ENCODE assay signal across 17 cellular contexts in genomic region chrX:30414144-30414543, GRCh38.
DNase-seq lines count a peak whose midpoint lies in the region; ATAC-seq and TF ChIP-seq lines count a peak whose summit lies in the region.
"Had no signal": no experiment of that assay in that cellular context is flagged by ENCODE, and none has a peak within 500 bp of the region (broad histone marks: within the 10 kb centered on the region; RNA-seq: fewer than 3 reads in every experiment).

No MANE protein-coding gene starts in this region.

- no peaks in the 10 kb centered on the region for H3K4me1 Mint-ChIP-seq in CD8-positive, alpha-beta T cell (ENCODE audit: low read depth)
- H3K4me1 Mint-ChIP-seq in naive thymus-derived CD4-positive, alpha-beta T cell = no peaks in the 10 kb centered on the region
- H3K4me1 Mint-ChIP-seq: activated CD4-positive, alpha-beta T cell treated with anti-CD3 and anti-CD28 coated beads, Interleukin-2, amount 10 ng/mL, durations not matched to agents 7 days and 5 days; activated T-helper 17 cell treated with anti-CD3 and anti-CD28 coated beads, Interleukin-2, amount 50 U/mL, for 72 hours; T-helper 17 cell had no signal

- intact Hi-C loops in CD8-positive, alpha-beta T cell (cut with DNase I, micrococcal nuclease) = no loop called here
- intact Hi-C loops in naive thymus-derived CD4-positive, alpha-beta T cell (cut with micrococcal nuclease) = no loop called here

- H3K36me3 ChIP-seq in CD8-positive, alpha-beta T cell (ENCODE audit: insufficient read depth, low read length) = no peaks in the 10 kb centered on the region
- H3K36me3 ChIP-seq in naive thymus-derived CD4-positive, alpha-beta T cell (ENCODE audit: control insufficient read depth in 2 of 3, insufficient read depth in 3 of 3, low read length in 3 of 3) = no peaks in the 10 kb centered on the region
- H3K36me3 ChIP-seq: BLaER1, Peyer's patch, right atrium auricular region had no signal

- H3K4me3 Mint-ChIP-seq in CD8-positive, alpha-beta T cell = no peak overlapping the region
- no peak overlapping the region for H3K4me3 Mint-ChIP-seq in naive thymus-derived CD4-positive, alpha-beta T cell
- H3K4me3 Mint-ChIP-seq: activated CD4-positive, alpha-beta T cell treated with anti-CD3 and anti-CD28 coated beads, Interleukin-2, amount 10 ng/mL, durations not matched to agents 7 days and 5 days; activated T-helper 17 cell treated with anti-CD3 and anti-CD28 coated beads, Interleukin-2, amount 50 U/mL, for 72 hours; T-helper 17 cell had no signal

- H3K27me3 ChIP-seq in CD8-positive, alpha-beta T cell (ENCODE audit: insufficient read depth, low read length) = no peaks in the 10 kb centered on the region
- no peaks in the 10 kb centered on the region for H3K27me3 ChIP-seq in naive thymus-derived CD4-positive, alpha-beta T cell (ENCODE audit: control insufficient read depth in 2 of 2, insufficient read depth in 2 of 2, low read length in 2 of 2)
- H3K27me3 ChIP-seq: BLaER1, Peyer's patch, right atrium auricular region had no signal

- no peaks in the 10 kb centered on the region for H3K4me1 ChIP-seq in CD8-positive, alpha-beta T cell (ENCODE audit: insufficient read depth, low read length)
- no peaks in the 10 kb centered on the region for H3K4me1 ChIP-seq in naive thymus-derived CD4-positive, alpha-beta T cell (ENCODE audit: control insufficient read depth in 2 of 2, insufficient read depth in 2 of 2, low read length in 2 of 2)
- H3K4me1 ChIP-seq: BLaER1, Peyer's patch, right atrium auricular region had no signal

- POLR2A ChIA-PET in CD8-positive, alpha-beta T cell (lab: Charles Lee) = no interaction called here
- POLR2A ChIA-PET in naive thymus-derived CD4-positive, alpha-beta T cell (lab: Charles Lee) = no interaction called here

- no peak for TF ChIP-seq CTCF in CD8-positive, alpha-beta T cell (IDR thresholded peaks at IDR 0.05)

- peaks cover 2% of the 10 kb centered on the region for H3K27me3 Mint-ChIP-seq in CD8-positive, alpha-beta T cell (ENCODE audit: low read depth)
- peaks cover 0 to 7% (median 0%) of the 10 kb centered on the region in 5 donors for H3K27me3 Mint-ChIP-seq in naive thymus-derived CD4-positive, alpha-beta T cell
- H3K27me3 Mint-ChIP-seq: activated CD4-positive, alpha-beta T cell treated with anti-CD3 and anti-CD28 coated beads, Interleukin-2, amount 10 ng/mL, durations not matched to agents 7 days and 5 days; activated T-helper 17 cell treated with anti-CD3 and anti-CD28 coated beads, Interleukin-2, amount 50 U/mL, for 72 hours; T-helper 17 cell had no signal

- H3K9me3 Mint-ChIP-seq in CD8-positive, alpha-beta T cell = no peaks in the 10 kb centered on the region
- peaks cover 0 to 2% (median 0%) of the 10 kb centered on the region in 11 donors for H3K9me3 Mint-ChIP-seq in naive thymus-derived CD4-positive, alpha-beta T cell
- H3K9me3 Mint-ChIP-seq: activated CD4-positive, alpha-beta T cell treated with anti-CD3 and anti-CD28 coated beads, Interleukin-2, amount 10 ng/mL, durations not matched to agents 7 days and 5 days; activated T-helper 17 cell treated with anti-CD3 and anti-CD28 coated beads, Interleukin-2, amount 50 U/mL, for 72 hours had no signal

- CTCF ChIA-PET in CD8-positive, alpha-beta T cell (lab: Charles Lee) = no interaction called here
- CTCF ChIA-PET in naive thymus-derived CD4-positive, alpha-beta T cell (lab: Charles Lee) = no interaction called here

- H3K9me3 ChIP-seq in CD8-positive, alpha-beta T cell (ENCODE audit: low read length) = no peaks in the 10 kb centered on the region
- H3K9me3 ChIP-seq in naive thymus-derived CD4-positive, alpha-beta T cell (ENCODE audit: control insufficient read depth in 2 of 3, low read length in 3 of 3) = no peaks in the 10 kb centered on the region
- H3K9me3 ChIP-seq: BLaER1, Peyer's patch, right atrium auricular region had no signal

- ATAC-seq in GM18867 (IDR thresholded peaks at IDR 0.05; ENCODE audit: unreplicated experiment) (peak; percentile 59), HG02798 (IDR thresholded peaks at IDR 0.05; ENCODE audit: poor library complexity, unreplicated experiment) (peak; percentile 62)
- no peak for ATAC-seq in CD8-positive, alpha-beta T cell
- ATAC-seq in naive thymus-derived CD4-positive, alpha-beta T cell = no peak
- ATAC-seq: activated T-helper 17 cell treated with anti-CD3 and anti-CD28 coated beads, Interleukin-2, amount 50 U/mL, for 72 hours; T-helper 17 cell had no signal

- H3K27ac Mint-ChIP-seq in CD8-positive, alpha-beta T cell = no peak overlapping the region
- H3K27ac Mint-ChIP-seq in naive thymus-derived CD4-positive, alpha-beta T cell = no peak overlapping the region
- H3K27ac Mint-ChIP-seq: activated CD4-positive, alpha-beta T cell treated with anti-CD3 and anti-CD28 coated beads, Interleukin-2, amount 10 ng/mL, durations not matched to agents 7 days and 5 days; activated T-helper 17 cell treated with anti-CD3 and anti-CD28 coated beads, Interleukin-2, amount 50 U/mL, for 72 hours; T-helper 17 cell had no signal

- peak; percentile 44 for DNase-seq in NCI-H1417 treated with DMSO at 0.1 percent for 48 hours (lab: John Stamatoyannopoulos, UW)
- peak; percentile 58 for DNase-seq in kidney glomerular epithelial cell (lab: John Stamatoyannopoulos, UW)
- DNase-seq in OCI-M1 (lab: John Stamatoyannopoulos, UW) = no peak
- DNase-seq in CD8-positive, alpha-beta T cell = no peak
- DNase-seq in epidermal melanocyte (ENCODE audit: insufficient read length, low spot score) = no peak
- DNase-seq in naive thymus-derived CD4-positive, alpha-beta T cell = no peak
- DNase-seq: activated CD4-positive, alpha-beta T cell treated with anti-CD3 and anti-CD28 coated beads, Interleukin-2, amount 10 ng/mL, durations not matched to agents 7 days and 5 days; effector memory CD4-positive, alpha-beta T cell; H7; Kasumi-1; Peyer's patch; T-helper 17 cell had no signal

- H3K4me3 ChIP-seq in CD8-positive, alpha-beta T cell (ENCODE audit: low read depth, low read length) = no peak overlapping the region
- H3K4me3 ChIP-seq in naive thymus-derived CD4-positive, alpha-beta T cell (ENCODE audit: low read length) = no peak overlapping the region
- H3K4me3 ChIP-seq: BLaER1, Peyer's patch, right atrium auricular region had no signal

- no peaks in the 10 kb centered on the region for H3K36me3 Mint-ChIP-seq in CD8-positive, alpha-beta T cell
- H3K36me3 Mint-ChIP-seq in naive thymus-derived CD4-positive, alpha-beta T cell = no peaks in the 10 kb centered on the region

- H3K27ac ChIP-seq in CD8-positive, alpha-beta T cell (ENCODE audit: low read depth, low read length) = no peak overlapping the region
- H3K27ac ChIP-seq in naive thymus-derived CD4-positive, alpha-beta T cell (ENCODE audit: low read depth, low read length) = no peak overlapping the region
- H3K27ac ChIP-seq: BLaER1, Peyer's patch, right atrium auricular region had no signal

Comparison
In these comparisons a context has a peak if more than half of its experiments do, and no peak if none do; other contexts are left out.
1. ATAC-seq: peak in GM18867 (single experiment) and HG02798 (single experiment); none in CD8-positive, alpha-beta T cell (single experiment) and naive thymus-derived CD4-positive, alpha-beta T cell (single experiment).
2. DNase-seq: peak in NCI-H1417 treated with DMSO at 0.1 percent for 48 hours (single experiment) and kidney glomerular epithelial cell (single experiment); none in OCI-M1 (single experiment), CD8-positive, alpha-beta T cell (0 of 7), epidermal melanocyte (single experiment) and naive thymus-derived CD4-positive, alpha-beta T cell (0 of 9).